26 cellular contexts compared by ENCODE assay signal in the genomic region with DNA sequence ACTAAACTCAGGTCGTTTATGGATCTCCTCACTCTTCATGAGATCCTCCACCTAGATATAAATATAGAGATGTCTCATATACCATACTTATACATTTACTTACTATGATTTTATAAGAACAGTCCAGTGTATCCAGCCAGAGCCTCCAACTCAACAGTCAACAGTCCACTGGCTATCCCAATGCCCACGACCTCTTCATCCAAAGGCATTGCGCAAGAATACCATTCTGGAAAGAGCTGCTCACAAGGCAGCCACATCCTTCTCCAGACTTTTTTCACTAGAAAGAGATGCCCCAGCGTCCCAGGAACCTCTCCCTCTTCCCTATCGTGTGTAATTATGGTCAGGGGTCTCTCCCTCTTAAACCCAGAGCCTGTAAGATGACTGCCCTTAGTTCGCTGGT.
DNase-seq lines count a peak whose midpoint lies in the region; ATAC-seq, FAIRE-seq and TF ChIP-seq lines count a peak whose summit lies in the region.
"Had no signal": no experiment of that assay in that cellular context is flagged by ENCODE, and none has a peak within 500 bp of the region (broad histone marks: within the 10 kb centered on the region; RNA-seq: fewer than 3 reads in every experiment).

No MANE protein-coding gene starts in this region.

- H3K4me3 ChIP-seq in HepG2 (replicated peaks in 1 of 3; ENCODE audit: insufficient read depth in 1 of 3, low read depth in 2 of 3, low read length in 3 of 3) (no peak overlapping the region), right lobe of liver (no peak overlapping the region), K562 (no peak overlapping the region), trophoblast cell (ENCODE audit: low read depth, low read length) (peak overlapping the region; percentile 28)
- H3K4me3 ChIP-seq: BLaER1 treated with 17β-estradiol and CSF1 and Interleukin-3, amounts not matched to agents 10 nM and 100 nM; GM23338; HAP-1 had no signal

- peaks cover 0 to 5% of the 10 kb centered on the region in 2 donors for H3K9me3 Mint-ChIP-seq in stimulated activated naive B cell treated with anti-CD40 and anti-IgM and Interleukin-4, amounts not matched to agents 10 μg/mL and 1 μg/mL and 100 μg/mL, for 72 hours
- H3K9me3 Mint-ChIP-seq: CD4-positive, alpha-beta T cell; GM23338 had no signal

- no peak overlapping the region for H2AK5ac ChIP-seq in trophoblast cell (ENCODE audit: low read length)

- no peaks in the 10 kb centered on the region for H3K4me1 ChIP-seq in HepG2 (ENCODE audit: insufficient read depth, low read length)
- no peaks in the 10 kb centered on the region for H3K4me1 ChIP-seq in right lobe of liver
- peaks cover 0 to 5% of the 10 kb centered on the region in 2 experiments; a peak in 1 of 5 replicates for H3K4me1 ChIP-seq in K562 (replicated peaks in 1 of 2; ENCODE audit: control insufficient read depth in 2 of 2, insufficient read depth in 2 of 2, low read length in 2 of 2)
- H3K4me1 ChIP-seq in trophoblast cell (ENCODE audit: control insufficient read depth in 1 of 2, insufficient read depth in 2 of 2, low read length in 2 of 2), result no peaks in the 10 kb centered on the region
- H3K4me1 ChIP-seq: BE2C, HAP-1 had no signal

- no peak overlapping the region for H2BK12ac ChIP-seq in trophoblast cell (ENCODE audit: low read length)

- H3K36me3 ChIP-seq in HepG2 (replicated peaks in 1 of 2; ENCODE audit: control insufficient read depth in 1 of 2, insufficient read depth in 2 of 2, low read length in 2 of 2) (no peaks in the 10 kb centered on the region), right lobe of liver (no peaks in the 10 kb centered on the region), K562 (ENCODE audit: control insufficient read depth, insufficient read depth, low read length) (no peaks in the 10 kb centered on the region), trophoblast cell (ENCODE audit: control insufficient read depth in 1 of 2, insufficient read depth in 2 of 2, low read length in 2 of 2) (no peaks in the 10 kb centered on the region)
- H3K36me3 ChIP-seq: BE2C; BLaER1 treated with 17β-estradiol and CSF1 and Interleukin-3, amounts not matched to agents 10 nM and 100 nM; HAP-1 had no signal

- H3K9ac ChIP-seq in HepG2 (ENCODE audit: insufficient read depth, low read depth, low read length), result no peak overlapping the region
- H3K9ac ChIP-seq in K562 (ENCODE audit: insufficient read depth in 1 of 2, low read depth in 2 of 2, low read length in 2 of 2), result no peak overlapping the region
- no peak overlapping the region for H3K9ac ChIP-seq in trophoblast cell (ENCODE audit: low read length)
- H3K9ac ChIP-seq: BLaER1 treated with 17β-estradiol and CSF1 and Interleukin-3, amounts not matched to agents 10 nM and 100 nM had no signal

- H3K27ac Mint-ChIP-seq in stimulated activated naive B cell treated with anti-CD40 and anti-IgM and Interleukin-4, amounts not matched to agents 10 μg/mL and 1 μg/mL and 100 μg/mL, for 72 hours, result no peak overlapping the region
- H3K27ac Mint-ChIP-seq: CD14-positive monocyte; CD4-positive, alpha-beta T cell; CD8-positive, alpha-beta memory T cell; GM23338; HFFc6 had no signal

- H2AFZ ChIP-seq in HepG2 (ENCODE audit: low read length) (no peak overlapping the region), K562 (ENCODE audit: low read depth, low read length) (no peak overlapping the region), trophoblast cell (ENCODE audit: insufficient read depth, low read length, poor library complexity) (no peak overlapping the region)
- H2AFZ ChIP-seq: GM23338 had no signal

- ATAC-seq in HepG2 (no peak), right lobe of liver (no peak), K562 (no peak)
- no peak for ATAC-seq in stimulated activated naive B cell treated with anti-CD40 and anti-IgM and Interleukin-4, amounts not matched to agents 10 μg/mL and 1 μg/mL and 100 μg/mL, for 72 hours (replicated peaks)
- ATAC-seq: GM23338 had no signal

- no peaks in the 10 kb centered on the region for H3K79me2 ChIP-seq in HepG2 (ENCODE audit: insufficient read depth, low read length)
- H3K79me2 ChIP-seq in K562 (ENCODE audit: control insufficient read depth, insufficient read depth, low read length), result no peaks in the 10 kb centered on the region
- no peaks in the 10 kb centered on the region for H3K79me2 ChIP-seq in trophoblast cell (ENCODE audit: control insufficient read depth, insufficient read depth, low read length, poor library complexity)

- no peaks in the 10 kb centered on the region for H3K9me3 ChIP-seq in HepG2 (ENCODE audit: low read length)
- H3K9me3 ChIP-seq in right lobe of liver, result no peaks in the 10 kb centered on the region
- no peaks in the 10 kb centered on the region for H3K9me3 ChIP-seq in K562 (replicated peaks; ENCODE audit: control insufficient read depth, insufficient read depth, low read depth, low read length)
- no peaks in the 10 kb centered on the region for H3K9me3 ChIP-seq in trophoblast cell (ENCODE audit: insufficient read depth, low read depth, low read length)
- H3K9me3 ChIP-seq: BE2C, HAP-1 had no signal

- TF ChIP-seq EP300 in HepG2 (IDR thresholded peaks at IDR 0.05; ENCODE audit: low read depth in 2 of 2, low read length in 2 of 2) (no peak), HepG2 (CRISPR knock-in tag; IDR thresholded peaks at IDR 0.05; ENCODE audit: borderline replicate concordance) (no peak), K562 (IDR thresholded peaks at IDR 0.05; ENCODE audit: low read length) (no peak)

- no peaks in the 10 kb centered on the region for H3K36me3 Mint-ChIP-seq in stimulated activated naive B cell treated with anti-CD40 and anti-IgM and Interleukin-4, amounts not matched to agents 10 μg/mL and 1 μg/mL and 100 μg/mL, for 72 hours
- H3K36me3 Mint-ChIP-seq: CD14-positive monocyte; CD8-positive, alpha-beta memory T cell had no signal

- H3K4me3 Mint-ChIP-seq in stimulated activated naive B cell treated with anti-CD40 and anti-IgM and Interleukin-4, amounts not matched to agents 10 μg/mL and 1 μg/mL and 100 μg/mL, for 72 hours, result no peak overlapping the region
- H3K4me3 Mint-ChIP-seq: CD14-positive monocyte; CD4-positive, alpha-beta T cell; CD8-positive, alpha-beta memory T cell; GM23338; HFFc6 had no signal

- H3K27me3 ChIP-seq in HepG2 (ENCODE audit: control insufficient read depth in 1 of 2, insufficient read depth in 2 of 2, low read length in 2 of 2), result no peaks in the 10 kb centered on the region; a peak in 1 of 5 replicates
- no peaks in the 10 kb centered on the region for H3K27me3 ChIP-seq in right lobe of liver
- H3K27me3 ChIP-seq in K562 (ENCODE audit: control insufficient read depth in 2 of 2, insufficient read depth in 2 of 2, low read length in 2 of 2), result peaks cover 0 to 11% of the 10 kb centered on the region in 2 experiments; a peak in 1 of 5 replicates
- H3K27me3 ChIP-seq in trophoblast cell (ENCODE audit: insufficient read depth, low read length), result no peaks in the 10 kb centered on the region
- H3K27me3 ChIP-seq: BE2C; BLaER1 treated with 17β-estradiol and CSF1 and Interleukin-3, amounts not matched to agents 10 nM and 100 nM had no signal

- intact Hi-C loops in HepG2 (cut with micrococcal nuclease; ENCODE audit: unreplicated experiment) (no loop called here), right lobe of liver (cut with DNase I) (no loop called here), K562 (cut with micrococcal nuclease) (no loop called here)

- CTCF ChIA-PET in HepG2 (lab: Yijun Ruan, JAX; ENCODE audit: low intra/inter-chr PET ratio, low total read pairs), result no interaction called here
- CTCF ChIA-PET in K562 (lab: Yijun Ruan, JAX; ENCODE audit: low intra/inter-chr PET ratio), result no interaction called here

- no peak overlapping the region for H3K4ac ChIP-seq in trophoblast cell (ENCODE audit: low read depth, low read length)

- H4K12ac ChIP-seq in trophoblast cell (ENCODE audit: low read depth, low read length), result no peak overlapping the region

- no peak overlapping the region for H3K4me2 ChIP-seq in HepG2 (ENCODE audit: low read depth, low read length)
- H3K4me2 ChIP-seq in K562 (ENCODE audit: insufficient read depth, low read length), result no peak overlapping the region
- no peak overlapping the region for H3K4me2 ChIP-seq in trophoblast cell (ENCODE audit: low read length)
- H3K4me2 ChIP-seq: BLaER1 treated with 17β-estradiol and CSF1 and Interleukin-3, amounts not matched to agents 10 nM and 100 nM; GM23338 had no signal

- FAIRE-seq in HepG2 (lab: Jason Lieb, UNC) (no peak), K562 (lab: Jason Lieb, UNC) (no peak)
- FAIRE-seq: A204.1, D721Med, GM12891, GM18507, H54 had no signal

- H3K27me3 Mint-ChIP-seq in stimulated activated naive B cell treated with anti-CD40 and anti-IgM and Interleukin-4, amounts not matched to agents 10 μg/mL and 1 μg/mL and 100 μg/mL, for 72 hours, result no peaks in the 10 kb centered on the region

- H3K27ac ChIP-seq in HepG2 (ENCODE audit: extremely low read length, insufficient read depth, low read length), result no peak overlapping the region
- H3K27ac ChIP-seq in right lobe of liver, result no peak overlapping the region
- H3K27ac ChIP-seq in K562 (ENCODE audit: extremely low read depth, low read depth, low read length), result no peak overlapping the region
- no peak overlapping the region for H3K27ac ChIP-seq in trophoblast cell (ENCODE audit: low read depth, low read length)
- H3K27ac ChIP-seq: 22Rv1; BLaER1 treated with 17β-estradiol and CSF1 and Interleukin-3, amounts not matched to agents 10 nM and 100 nM had no signal

- no peak for DNase-seq in HepG2 (ENCODE audit: low spot score)
- DNase-seq in right lobe of liver, result no peak
- no peak for DNase-seq in K562 (ENCODE audit: extremely low read depth in 1 of 4, low spot score in 3 of 4)
- no peak for DNase-seq in trophoblast cell
- DNase-seq in putamen (ENCODE audit: low spot score), result no peak
- no peak for DNase-seq in stimulated activated naive B cell treated with anti-CD40 and anti-IgM and Interleukin-4, amounts not matched to agents 10 μg/mL and 1 μg/mL and 100 μg/mL, for 72 hours
- DNase-seq: ACHN; AML-193; BE2C; CD4-positive, alpha-beta T cell; CD8-positive, alpha-beta memory T cell; DMS 273 treated with DMSO at 0.1 percent for 48 hours; DMS53; DMS79 treated with DMSO at 0.1 percent for 48 hours; GF-D8; HFFc6 had no signal

- BruUV-seq in HepG2 (replicated peaks; lab: Mats Ljungman, UMichigan) (no TSS peak), K562 (replicated peaks; lab: Mats Ljungman, UMichigan) (no TSS peak)

- POLR2A ChIA-PET in HepG2 (lab: Yijun Ruan, JAX) (no interaction called here), K562 (lab: Yijun Ruan, JAX) (interaction anchor here (0.5 kb wide), 1 partner anchor 80 kb away, joined by 3 read pairs; no protein-coding TSS in a partner anchor)

- TF ChIP-seq CTCF in HepG2 (CRISPR knock-in tag; IDR thresholded peaks at IDR 0.05) (no peak), right lobe of liver (IDR thresholded peaks at IDR 0.05) (no peak), K562 (IDR thresholded peaks at IDR 0.05 in 2 of 3, conservative IDR thresholded peaks at IDR 0.05 in 1 of 3; ENCODE audit: insufficient read depth in 2 of 3, low read depth in 1 of 3, low read length in 3 of 3) (no peak)

- H4K8ac ChIP-seq in trophoblast cell (ENCODE audit: low read depth, low read length), result no peak overlapping the region

- H2BK120ac ChIP-seq in trophoblast cell (ENCODE audit: insufficient read depth, low read length, poor library complexity), result no peak overlapping the region

- TF ChIP-seq POLR2A in HepG2 (IDR thresholded peaks at IDR 0.05; ENCODE audit: insufficient read depth in 1 of 2, low read depth in 2 of 2, low read length in 2 of 2), result no peak
- TF ChIP-seq POLR2A in right lobe of liver (IDR thresholded peaks at IDR 0.05), result no peak
- no peak for TF ChIP-seq POLR2A in K562 (conservative IDR thresholded peaks at IDR 0.05)

- no peak overlapping the region for H2BK5ac ChIP-seq in trophoblast cell (ENCODE audit: low read depth, low read length, poor library complexity)

- no peak overlapping the region for H3K14ac ChIP-seq in trophoblast cell (ENCODE audit: low read length)

- in situ Hi-C loops in HepG2 (cut with HindIII; ENCODE audit: extremely low pct_ligation_motif_present, low pct_unique_long_range_greater_than_20kb) (no loop called here), K562 (cut with MboI) (no loop called here)

- H4K91ac ChIP-seq in trophoblast cell (ENCODE audit: low read depth, low read length), result no peak overlapping the region

- no peaks in the 10 kb centered on the region for H3K79me1 ChIP-seq in trophoblast cell (ENCODE audit: low read length)

- H3K4me1 Mint-ChIP-seq in stimulated activated naive B cell treated with anti-CD40 and anti-IgM and Interleukin-4, amounts not matched to agents 10 μg/mL and 1 μg/mL and 100 μg/mL, for 72 hours, result peaks cover 0 to 8% of the 10 kb centered on the region in 2 donors
- H3K4me1 Mint-ChIP-seq: CD14-positive monocyte; CD8-positive, alpha-beta memory T cell; GM23338 had no signal

- H3K23ac ChIP-seq in trophoblast cell (ENCODE audit: low read length), result no peak overlapping the region

- WGBS in HepG2 (ENCODE audit: low lambda C conversion rate), result 24% methylated on average over 6 of the region's 6 CpGs
- WGBS in right lobe of liver (ENCODE audit: insufficient coverage, low coverage, low lambda C conversion rate, missing lambda C conversion rate), result 52% methylated on average over 6 of the region's 6 CpGs
- 4% methylated on average over 6 of the region's 6 CpGs for WGBS in K562 (ENCODE audit: insufficient coverage, low coverage, missing lambda C conversion rate)
- no CpG with 5 or more reads among the region's 6 CpGs for WGBS in trophoblast cell (ENCODE audit: extremely low coverage, insufficient coverage, insufficient read length)

- TF ChIP-seq RAD21 in HepG2 (CRISPR knock-in tag; IDR thresholded peaks at IDR 0.05) (no peak), K562 (CRISPR knock-in tag; conservative IDR thresholded peaks at IDR 0.05 in 1 of 2, IDR thresholded peaks at IDR 0.05 in 1 of 2) (no peak)

- no peak overlapping the region for H3K18ac ChIP-seq in trophoblast cell (ENCODE audit: low read length)

- H3K9me1 ChIP-seq in K562 (ENCODE audit: control insufficient read depth, insufficient read depth, low read length), result no peaks in the 10 kb centered on the region

- H4K20me1 ChIP-seq in HepG2 (ENCODE audit: insufficient read depth, low read length) (no peaks in the 10 kb centered on the region), K562 (replicated peaks; ENCODE audit: control insufficient read depth, insufficient read depth, low read length) (no peaks in the 10 kb centered on the region)
- H4K20me1 ChIP-seq: BLaER1 treated with 17β-estradiol and CSF1 and Interleukin-3, amounts not matched to agents 10 nM and 100 nM had no signal

Comparison
In these comparisons a context has a peak if more than half of its experiments do, and no peak if none do; other contexts are left out.
1. Of the 241 proteins assayed by ChIP-seq in both HepG2 and K562: peak only in HepG2: none; only in K562: none; in both: CEBPB; in neither: 239; mixed calls (peak in some experiments, not most) for 1.